Comparison of ENCODE assay signal across 19 cellular contexts in genomic region chr2:54783349-54783748, GRCh38. TPM values are rescaled to one million over a fixed set of nuclear protein-coding genes. Genes with fewer than 3 reads are reported as not detected.
DNase-seq lines count a peak whose midpoint lies in the region; ATAC-seq, FAIRE-seq and TF ChIP-seq lines count a peak whose summit lies in the region.
"Had no signal": no experiment of that assay in that cellular context is flagged by ENCODE, and none has a peak within 500 bp of the region (broad histone marks: within the 10 kb centered on the region; RNA-seq: fewer than 3 reads in every experiment).

No MANE protein-coding gene starts in this region.

- no peak overlapping the region for H2AFZ ChIP-seq in SU-DHL-6 (ENCODE audit: low read depth, low read length, severe bottlenecking)

- H3K9me3 ChIP-seq in DOHH2 (ENCODE audit: control insufficient read depth, insufficient read depth, low read length) (no peaks in the 10 kb centered on the region), SU-DHL-6 (ENCODE audit: insufficient read depth, low read length) (no peaks in the 10 kb centered on the region), pancreas (no peaks in the 10 kb centered on the region), sigmoid colon (no peaks in the 10 kb centered on the region)

- H3K27ac ChIP-seq in DOHH2 (ENCODE audit: low read depth, low read length) = peak overlapping the region; percentile 82
- H3K27ac ChIP-seq in SU-DHL-6 (ENCODE audit: low read depth, low read length) = peak overlapping the region; percentile 36; the same call in 1 of the 2 replicates
- no peak overlapping the region for H3K27ac ChIP-seq in pancreas
- no peak overlapping the region for H3K27ac ChIP-seq in sigmoid colon
- H3K27ac ChIP-seq: HL-60 had no signal

- WGBS in pancreas, 2 donors = 95% methylated on average over 3 of the region's 3 CpGs
- 87 to 92% methylated on average over 3 of the region's 3 CpGs for WGBS in sigmoid colon, 2 donors

- H3K4me1 ChIP-seq in DOHH2 (ENCODE audit: control insufficient read depth, low read length) (peaks cover 71% of the 10 kb centered on the region), pancreas (peaks cover 0 to 7% (median 4%) of the 10 kb centered on the region in 3 donors), sigmoid colon (no peaks in the 10 kb centered on the region)

- H3K79me2 ChIP-seq in DOHH2 (ENCODE audit: control insufficient read depth, low read length) (peaks cover 47% of the 10 kb centered on the region), SU-DHL-6 (ENCODE audit: insufficient read depth, low read length) (peaks cover 11% of the 10 kb centered on the region; the same call in 1 of the 2 replicates)

- FAIRE-seq in pancreas (lab: Jason Lieb, UNC) = peak; percentile 17
- FAIRE-seq: GM18507, H54 had no signal

- intact Hi-C loops in pancreas (cut with DNase I) (no loop called here), sigmoid colon (cut with DNase I) (no loop called here)

- H3F3A ChIP-seq in DOHH2 (ENCODE audit: control insufficient read depth, insufficient read depth) (peaks cover 14% of the 10 kb centered on the region), SU-DHL-6 (ENCODE audit: insufficient read depth) (no peaks in the 10 kb centered on the region; the same call in 1 of the 2 replicates)

- no peaks in the 10 kb centered on the region for H3K9me2 ChIP-seq in DOHH2 (replicated peaks; ENCODE audit: control insufficient read depth, low read length)
- H3K9me2 ChIP-seq in SU-DHL-6 (replicated peaks; ENCODE audit: insufficient read depth, low read length) = no peaks in the 10 kb centered on the region

- no peaks in the 10 kb centered on the region for H3K27me3 Mint-ChIP-seq in IgD-negative memory B cell
- H3K27me3 Mint-ChIP-seq: CD4-positive, alpha-beta T cell had no signal

- H3K4me3 ChIP-seq in DOHH2 (ENCODE audit: low read length) (peak overlapping the region; percentile 64), SU-DHL-6 (ENCODE audit: insufficient read depth, low read length, poor library complexity, severe bottlenecking) (no peak overlapping the region), pancreas (no peak overlapping the region), sigmoid colon (no peak overlapping the region)

- H3K9ac ChIP-seq in SU-DHL-6 (ENCODE audit: low read length) = no peak overlapping the region

- no peak for TF ChIP-seq EP300 in sigmoid colon (IDR thresholded peaks at IDR 0.05)

- no peaks in the 10 kb centered on the region for H3K27me3 ChIP-seq in DOHH2 (ENCODE audit: control insufficient read depth, low read length)
- no peaks in the 10 kb centered on the region for H3K27me3 ChIP-seq in SU-DHL-6 (ENCODE audit: low read length)
- H3K27me3 ChIP-seq in pancreas = no peaks in the 10 kb centered on the region
- no peaks in the 10 kb centered on the region for H3K27me3 ChIP-seq in sigmoid colon

- TF ChIP-seq POLR2A in sigmoid colon (IDR thresholded peaks at IDR 0.05) (no peak), erythroblast (IDR thresholded peaks at IDR 0.05; ENCODE audit: low read length) (no peak)

- H3K27ac Mint-ChIP-seq in IgD-negative memory B cell = no peak overlapping the region
- H3K27ac Mint-ChIP-seq: CD4-positive, alpha-beta T cell had no signal

- no peak for TF ChIP-seq CTCF in DOHH2 (IDR thresholded peaks at IDR 0.05; ENCODE audit: low read depth, low read length, poor library complexity, severe bottlenecking)
- TF ChIP-seq CTCF in SU-DHL-6 (IDR thresholded peaks at IDR 0.05; ENCODE audit: insufficient read depth, low read length, poor library complexity, severe bottlenecking) = no peak
- no peak for TF ChIP-seq CTCF in pancreas (IDR thresholded peaks at IDR 0.05)
- TF ChIP-seq CTCF in sigmoid colon (IDR thresholded peaks at IDR 0.05) = no peak

- H3K4me3 Mint-ChIP-seq in IgD-negative memory B cell = peak overlapping the region in 3 of 4 donors; percentile 7 to 23 (median 13)
- H3K4me3 Mint-ChIP-seq: CD4-positive, alpha-beta T cell had no signal

- H3K4me2 ChIP-seq in DOHH2 (ENCODE audit: low read length) (peak overlapping the region; percentile 83), SU-DHL-6 (ENCODE audit: low read depth, low read length, poor library complexity, severe bottlenecking) (peak overlapping the region; percentile 29)

- H3K4me1 Mint-ChIP-seq in IgD-negative memory B cell = peaks cover 29 to 36% (median 31%) of the 10 kb centered on the region in 3 donors

- no peak for DNase-seq in pancreas
- DNase-seq in COR-L47 (lab: John Stamatoyannopoulos, UW) = no peak
- no peak for DNase-seq in superior temporal gyrus (ENCODE audit: extremely low spot score)
- no peak for DNase-seq in sigmoid colon
- no peak for DNase-seq in erythroblast (lab: John Stamatoyannopoulos, UW)
- DNase-seq: ACHN; C1 segment of cervical spinal cord; CD4-positive, alpha-beta T cell; DMS79; EL; GDM1; KBM-7 had no signal

- H4K20me1 ChIP-seq in DOHH2 (ENCODE audit: control insufficient read depth, insufficient read depth, low read depth, low read length) (no peaks in the 10 kb centered on the region), SU-DHL-6 (ENCODE audit: low read depth, low read length) (no peaks in the 10 kb centered on the region)

- H3K36me3 ChIP-seq in DOHH2 (ENCODE audit: control insufficient read depth, low read length) = peaks cover 22% of the 10 kb centered on the region
- no peaks in the 10 kb centered on the region for H3K36me3 ChIP-seq in SU-DHL-6 (ENCODE audit: low read length)
- H3K36me3 ChIP-seq in pancreas = no peaks in the 10 kb centered on the region
- no peaks in the 10 kb centered on the region for H3K36me3 ChIP-seq in sigmoid colon

- no peaks in the 10 kb centered on the region for H3K9me3 Mint-ChIP-seq in IgD-negative memory B cell
- H3K9me3 Mint-ChIP-seq: CD4-positive, alpha-beta T cell had no signal

- ATAC-seq in pancreas = no peak
- ATAC-seq: HCT116 had no signal

- H3K36me3 Mint-ChIP-seq in IgD-negative memory B cell = peaks cover 2% of the 10 kb centered on the region

RNA-seq across cellular contexts. Expression of gene EML6, which starts 59.9 kb away (rescaled TPM):
- polyA plus RNA-seq in IgD-negative memory B cell = 3.8 TPM
- total RNA-seq in pancreas = 1 to 10 TPM; 1.2 to 2.9 (median 2.1) TPM
- polyA plus RNA-seq in pancreas = 1 to 10 TPM; 2.3 to 4.9 TPM
- 1 to 10 TPM in 3 of 4 donors, under 1 TPM in 1; 0.66 to 1.9 (median 1.2) TPM for total RNA-seq in sigmoid colon
- 1 to 10 TPM in 2 of 3 donors, under 1 TPM in 1; 0.46 to 2.2 (median 1.2) TPM for polyA plus RNA-seq in sigmoid colon

Comparison
In these comparisons a context has a peak if more than half of its experiments do, and no peak if none do; other contexts are left out.
1. H3K27ac ChIP-seq: peak in DOHH2 (single experiment) and SU-DHL-6 (single experiment); none in pancreas (0 of 4) and sigmoid colon (0 of 4).